In genomic region chr10:34791228-34791627, GRCh38 we compare ENCODE assay signal across 22 cellular contexts. TPM values are rescaled to one million over a fixed set of nuclear protein-coding genes. Genes with fewer than 3 reads are reported as not detected.
DNase-seq lines count a peak whose midpoint lies in the region; ATAC-seq, FAIRE-seq and TF ChIP-seq lines count a peak whose summit lies in the region.
"Had no signal": no experiment of that assay in that cellular context is flagged by ENCODE, and none has a peak within 500 bp of the region (broad histone marks: within the 10 kb centered on the region; RNA-seq: fewer than 3 reads in every experiment).

No MANE protein-coding gene starts in this region.

- H2AFZ ChIP-seq in H9 (ENCODE audit: low read length), result no peak overlapping the region
- H2AFZ ChIP-seq in H1 (ENCODE audit: low read length), result no peak overlapping the region

- H3K27ac Mint-ChIP-seq in H9 (no peak overlapping the region; a peak in 2 of 7 replicates), nephron (peak overlapping the region; percentile 70 to 88 (median 72))
- H3K27ac Mint-ChIP-seq: CD4-positive, alpha-beta T cell; IgD-negative memory B cell had no signal

- H3K23me2 ChIP-seq in H9 (ENCODE audit: insufficient read length, low read depth, low read length, poor library complexity, severe bottlenecking) (no peaks in the 10 kb centered on the region), H1 (ENCODE audit: low read depth, low read length) (no peaks in the 10 kb centered on the region)

- H2BK120ac ChIP-seq in H9 (ENCODE audit: low read depth, low read length, poor library complexity, severe bottlenecking) (no peak overlapping the region), H1 (replicated peaks; ENCODE audit: low read depth, low read length) (no peak overlapping the region)

- H2BK12ac ChIP-seq in H9 (ENCODE audit: insufficient read length, low read depth, low read length) (no peak overlapping the region), H1 (ENCODE audit: low read depth, low read length) (peak overlapping the region; percentile 27; the same call in 1 of the 2 replicates)

- 0 out of 2 replicates have a peak overlapping the region, but pooled peaks have one; percentile 23 for H3K14ac ChIP-seq in H9 (ENCODE audit: insufficient read depth, low read length)
- H3K14ac ChIP-seq in H1 (ENCODE audit: insufficient read length), result no peak overlapping the region

- TF ChIP-seq CTCF in H9 (conservative IDR thresholded peaks at IDR 0.05) (no peak), H1 (IDR thresholded peaks at IDR 0.05; ENCODE audit: control extremely low read depth in 1 of 3, insufficient read depth in 1 of 3, low read depth in 1 of 3, low read length in 3 of 3) (no peak), nephron (IDR thresholded peaks at IDR 0.05; ENCODE audit: unreplicated experiment in 3 of 3) (no peak)

- H2AK5ac ChIP-seq in H9 (ENCODE audit: insufficient read length, low read length) (no peak overlapping the region), H1 (ENCODE audit: low read depth, low read length) (no peak overlapping the region; the same call in 1 of the 2 replicates)

- no peak overlapping the region for H4K91ac ChIP-seq in H9 (ENCODE audit: insufficient read length, low read depth, low read length)
- H4K91ac ChIP-seq in H1 (replicated peaks; ENCODE audit: insufficient read length, low read length), result peak overlapping the region; percentile 10

- H3K4me3 Mint-ChIP-seq in H9, result no peak overlapping the region
- H3K4me3 Mint-ChIP-seq in nephron, result no peak overlapping the region
- H3K4me3 Mint-ChIP-seq: CD4-positive, alpha-beta T cell had no signal

- no peak overlapping the region for H2BK20ac ChIP-seq in H9 (ENCODE audit: low read depth, low read length, poor library complexity, severe bottlenecking)
- 0 out of 2 replicates have a peak overlapping the region, but pooled peaks have one; percentile 18 for H2BK20ac ChIP-seq in H1 (ENCODE audit: low read length)

- H3K9me3 ChIP-seq in H9 (ENCODE audit: control insufficient read depth, low read depth, low read length), result no peaks in the 10 kb centered on the region
- no peaks in the 10 kb centered on the region for H3K9me3 ChIP-seq in H1 (ENCODE audit: insufficient read depth in 2 of 2, low read depth in 1 of 2, low read length in 1 of 2)
- H3K9me3 ChIP-seq in aorta (ENCODE audit: control insufficient read depth, low read length), result no peaks in the 10 kb centered on the region
- H3K9me3 ChIP-seq: BE2C, SJSA1 had no signal

- TF ChIP-seq POLR2A in H1 (IDR thresholded peaks at IDR 0.05; ENCODE audit: control extremely low read depth in 1 of 2, low read depth in 2 of 2, low read length in 2 of 2) (no peak), GM12892 (IDR thresholded peaks at IDR 0.05; ENCODE audit: low read depth, low read length) (no peak)

- peaks cover 2 to 4% (median 4%) of the 10 kb centered on the region in 3 experiments; a peak in 5 of 7 replicates for H3K36me3 Mint-ChIP-seq in H9 (ENCODE audit: insufficient read depth in 1 of 3, low read depth in 3 of 3)
- H3K36me3 Mint-ChIP-seq in nephron (ENCODE audit: low read depth), result peaks cover 4% of the 10 kb centered on the region

- H3K79me1 ChIP-seq in H9 (ENCODE audit: insufficient read depth, low read depth, low read length, poor library complexity, severe bottlenecking) (peaks cover 12% of the 10 kb centered on the region), H1 (ENCODE audit: low read depth, low read length) (peaks cover 19% of the 10 kb centered on the region)

- H3K4me1 ChIP-seq in H9 (ENCODE audit: insufficient read depth, low read length) (no peaks in the 10 kb centered on the region), H1 (replicated peaks in 1 of 4; ENCODE audit: control insufficient read depth in 3 of 4, insufficient read depth in 4 of 4, low read length in 3 of 4) (peaks cover 2 to 7% (median 3%) of the 10 kb centered on the region in 4 experiments; a peak in 2 of 7 replicates), aorta (ENCODE audit: control insufficient read depth in 1 of 2, insufficient read depth in 2 of 2, low read length in 2 of 2) (no peaks in the 10 kb centered on the region)

- H3K23ac ChIP-seq in H9 (ENCODE audit: insufficient read length, low read depth, low read length) (no peak overlapping the region), H1 (ENCODE audit: insufficient read length) (no peak overlapping the region)

- CTCF ChIA-PET in H1 (lab: Charles Lee; ENCODE audit: partially characterized antibody), result interaction anchor here (0.9 to 4.0 kb wide), 5 partner anchors 10 to 108 kb away, joined by 3 to 12 read pairs (median 4); no protein-coding TSS in a partner anchor

- H3K27me3 Mint-ChIP-seq in H9 (ENCODE audit: low read depth), result no peaks in the 10 kb centered on the region
- H3K27me3 Mint-ChIP-seq in nephron (ENCODE audit: low read depth), result no peaks in the 10 kb centered on the region

- FAIRE-seq in H1 (lab: Jason Lieb, UNC) (no peak), GM12892 (lab: Jason Lieb, UNC) (no peak)
- FAIRE-seq: GM12878, H54, RCC 7860 had no signal

- POLR2A ChIA-PET in H1 (lab: Charles Lee; ENCODE audit: partially characterized antibody), result no interaction called here

- no peak for TF ChIP-seq RAD21 in H1 (IDR thresholded peaks at IDR 0.05 in 1 of 2, conservative IDR thresholded peaks at IDR 0.05 in 1 of 2; ENCODE audit: low read depth in 2 of 2, low read length in 2 of 2)

- H3K4me3 ChIP-seq in H1 (ENCODE audit: extremely low read depth in 1 of 4, insufficient read depth in 2 of 4, low read depth in 3 of 4, low read length in 4 of 4) (no peak overlapping the region), aorta (ENCODE audit: low read length in 2 of 2) (no peak overlapping the region)
- H3K4me3 ChIP-seq: GM12878, SJSA1 had no signal

- H4K20me1 ChIP-seq in H9 (ENCODE audit: control insufficient read depth, insufficient read depth, insufficient read length) (peaks cover 2% of the 10 kb centered on the region), H1 (replicated peaks in 1 of 2; ENCODE audit: control insufficient read depth in 1 of 2, insufficient read depth in 2 of 2, low read length in 2 of 2) (peaks cover 6 to 26% of the 10 kb centered on the region in 2 experiments)

- no peak overlapping the region for H3K9ac ChIP-seq in H9 (ENCODE audit: extremely low read depth, insufficient read length, low read length)
- no peak overlapping the region for H3K9ac ChIP-seq in H1 (replicated peaks in 1 of 4; ENCODE audit: extremely low read depth in 1 of 4, low read depth in 3 of 4, low read length in 3 of 4)

- H3K36me3 ChIP-seq in H1 (ENCODE audit: control insufficient read depth in 2 of 4, insufficient read depth in 4 of 4, low read length in 3 of 4) (no peaks in the 10 kb centered on the region; a peak in 1 of 8 replicates), aorta (ENCODE audit: control insufficient read depth in 1 of 2, insufficient read depth in 2 of 2, low read length in 1 of 2) (no peaks in the 10 kb centered on the region)
- H3K36me3 ChIP-seq: BE2C had no signal

- H3K18ac ChIP-seq in H9 (ENCODE audit: insufficient read length, low read depth, low read length) (no peak overlapping the region), H1 (ENCODE audit: extremely low read depth, low read length) (no peak overlapping the region)

- H3K4me2 ChIP-seq in H9 (ENCODE audit: insufficient read depth, insufficient read length, low read length) (no peak overlapping the region), H1 (ENCODE audit: insufficient read depth in 1 of 2, low read depth in 2 of 2, low read length in 2 of 2) (no peak overlapping the region)

- H3K4ac ChIP-seq in H9 (ENCODE audit: low read depth, low read length) (no peak overlapping the region), H1 (replicated peaks; ENCODE audit: insufficient read length, low read depth, low read length) (no peak overlapping the region)

- peaks cover 40 to 50% of the 10 kb centered on the region in 2 experiments for H3K4me1 Mint-ChIP-seq in H9
- H3K4me1 Mint-ChIP-seq in nephron, result peaks cover 72% of the 10 kb centered on the region
- H3K4me1 Mint-ChIP-seq: IgD-negative memory B cell had no signal

- no peak overlapping the region for H4K5ac ChIP-seq in H9 (ENCODE audit: insufficient read length, low read depth, low read length)
- H4K5ac ChIP-seq in H1 (ENCODE audit: insufficient read length, low read depth, low read length), result no peak overlapping the region

- no CpG with 5 or more reads among the region's 15 CpGs for WGBS in H9 (ENCODE audit: extremely low coverage, insufficient read length, low lambda C conversion rate)
- WGBS in H1 (ENCODE audit: extremely low coverage in 1 of 2, insufficient coverage in 1 of 2, insufficient read length in 1 of 2, insufficient replicate concordance in 2 of 2, low coverage in 1 of 2, low lambda C conversion rate in 2 of 2, missing lambda C conversion rate in 1 of 2), 2 experiments, result 95% methylated on average over 15 of the region's 15 CpGs; no CpG with 5 or more reads in 1 of the 2 experiments
- 93 to 95% methylated on average over 15 of the region's 15 CpGs for WGBS in aorta, 2 donors

- intact Hi-C loops in aorta (cut with DNase I), result no loop called here

- H2BK15ac ChIP-seq in H9 (ENCODE audit: low read depth, low read length) (no peak overlapping the region), H1 (ENCODE audit: low read length) (no peak overlapping the region)

- no peaks in the 10 kb centered on the region for H3K27me3 ChIP-seq in H9 (ENCODE audit: insufficient read depth, low read length)
- no peaks in the 10 kb centered on the region for H3K27me3 ChIP-seq in H1 (replicated peaks in 1 of 4; ENCODE audit: control insufficient read depth in 3 of 4, extremely low read depth in 1 of 4, insufficient read depth in 3 of 4, low read length in 3 of 4)
- no peaks in the 10 kb centered on the region for H3K27me3 ChIP-seq in aorta (ENCODE audit: control insufficient read depth in 1 of 2, insufficient read depth in 2 of 2, low read length in 1 of 2)
- H3K27me3 ChIP-seq: BE2C, SJSA1 had no signal

- no peak overlapping the region for H3K56ac ChIP-seq in H9 (ENCODE audit: insufficient read length, low read depth, low read length)
- no peak overlapping the region for H3K56ac ChIP-seq in H1 (replicated peaks; ENCODE audit: insufficient read length, low read depth, low read length)

- H4K8ac ChIP-seq in H9 (replicated peaks; ENCODE audit: insufficient read length, low read depth, low read length) (no peak overlapping the region), H1 (ENCODE audit: extremely low read depth, insufficient read depth, low read length) (no peak overlapping the region)

- H2BK5ac ChIP-seq in H9 (ENCODE audit: insufficient read length, low read length) (no peak overlapping the region), H1 (ENCODE audit: low read depth, low read length) (0 out of 2 replicates have a peak overlapping the region, but pooled peaks have one; percentile 66)

- H3K9me3 Mint-ChIP-seq in H9 (peaks cover 0 to 3% of the 10 kb centered on the region in 2 experiments; a peak in 1 of 5 replicates), nephron (no peaks in the 10 kb centered on the region)
- H3K9me3 Mint-ChIP-seq: CD4-positive, alpha-beta T cell had no signal

- ATAC-seq in aorta (ENCODE audit: low FRiP score) (peak; percentile 24), HG03442 (IDR thresholded peaks at IDR 0.05; ENCODE audit: unreplicated experiment) (no peak)

- no peak for TF ChIP-seq EP300 in H1 (IDR thresholded peaks at IDR 0.05; ENCODE audit: borderline replicate concordance in 1 of 2, low read depth in 2 of 2, low read length in 2 of 2)

- peaks cover 28% of the 10 kb centered on the region; the same call in 1 of the 2 replicates for H3K79me2 ChIP-seq in H9 (ENCODE audit: insufficient read depth, low read length)
- H3K79me2 ChIP-seq in H1 (ENCODE audit: control insufficient read depth in 1 of 2, insufficient read depth in 2 of 2, low read length in 2 of 2), result peaks cover 5 to 98% of the 10 kb centered on the region in 2 experiments

- DNase-seq in H9 (no peak), H1 (ENCODE audit: low read depth in 1 of 2, low spot score in 2 of 2) (no peak), aorta (no peak), HT-29 (ENCODE audit: low spot score) (no peak), GM12892 (ENCODE audit: insufficient read length) (no peak)
- DNase-seq: BE2C; CD4-positive, alpha-beta T cell; COR-L47; DMS 273 treated with DMSO at 0.1 percent for 48 hours; DND-41; Karpas-422; NCI-H187 treated with DMSO at 0.1 percent for 48 hours; NCI-H446 treated with DMSO at 0.1 percent for 48 hours; NCI-H526 treated with DMSO at 0.1 percent for 48 hours; OCI-M1 had no signal

- no peak overlapping the region for H3T11ph ChIP-seq in H9 (ENCODE audit: low read length)

- H3K27ac ChIP-seq in H9 (ENCODE audit: insufficient read length, low read depth, low read length) (no peak overlapping the region), H1 (ENCODE audit: low read depth, low read length) (no peak overlapping the region), aorta (ENCODE audit: low read depth in 1 of 2, low read length in 2 of 2) (no peak overlapping the region)
- H3K27ac ChIP-seq: SJSA1 had no signal

RNA-seq across cellular contexts. Expression of gene PARD3, which starts 23.9 kb away (rescaled TPM):
- 44.7 and 47.2 TPM in 2 replicates for total RNA-seq in H9 (2021)
- total RNA-seq in H1 (2021; fragmentation: NEBNext Ultra II Directional; extraction: Animal tissue kit (Norgen Biotek cat#: 25700)), result 47.9 and 49.1 TPM in 2 replicates
- 14.3 and 19.7 TPM in 2 replicates for polyA plus RNA-seq in H1 (2011; rRNA removed)
- 27.5 TPM for polyA plus RNA-seq in H1 (2011; cell fraction: cytosol; rRNA removed)
- 25.6 TPM for polyA plus RNA-seq in H1 (2011; cell fraction: nucleus; rRNA removed)
- polyA plus RNA-seq in H1 (2012, experiment 1 of 2), result 32.4 to 53.5 TPM (median 36.9 TPM) in 4 replicates
- 3.6 TPM for polyA plus RNA-seq in H1 (2012, experiment 2 of 2)
- 38.8 TPM for polyA plus RNA-seq in H1 (2013, experiment 1 of 2)
- 39.8 TPM for polyA plus RNA-seq in H1 (2013, experiment 2 of 2)
- 74.4 and 97.7 TPM in 2 replicates for polyA minus RNA-seq in H1 (2011; rRNA and poly(A)+ RNA removed)
- 31.5 TPM for polyA minus RNA-seq in H1 (2011; cell fraction: cytosol; rRNA and poly(A)+ RNA removed)
- 93.5 TPM for polyA minus RNA-seq in H1 (2011; cell fraction: nucleus; rRNA and poly(A)+ RNA removed)
- total RNA-seq in aorta, result 10 to 100 TPM; 27.7 to 33.0 TPM
- polyA plus RNA-seq in aorta, result 10 to 100 TPM in 1 of 2 donors, 1 to 10 TPM in 1; 6.4 to 29.7 TPM
- total RNA-seq in HT-29 (2014; rRNA removed; shearing (Covaris generic)), result 24.3 and 29.1 TPM in 2 replicates
- 2.7 TPM for polyA plus RNA-seq in GM12892 (2012; ENCODE audit: missing spikeins)
- polyA plus RNA-seq: IgD-negative memory B cell had no signal

Comparison
In these comparisons a context has a peak if more than half of its experiments do, and no peak if none do; other contexts are left out.
1. H3K27ac Mint-ChIP-seq: peak in nephron (3 of 3); none in H9 (0 of 3).